In genomic region chr5:95644351-95645042, GRCh38 we compare ENCODE assay signal across 8 cellular contexts. TPM values are rescaled to one million over a fixed set of nuclear protein-coding genes. Genes with fewer than 3 reads are reported as not detected.
A peak's percentile ranks its signal among the peaks of the same experiment; 100 is the strongest.
DNase-seq lines count a peak whose midpoint lies in the region; ATAC-seq and TF ChIP-seq lines count a peak whose summit lies in the region.

No MANE protein-coding gene starts in this region.

- no peak overlapping the region for H3K27ac ChIP-seq in neural progenitor cell

- no peaks in the 10 kb centered on the region for H3K36me3 ChIP-seq in neural progenitor cell

- no peak overlapping the region for H3K9ac ChIP-seq in neural progenitor cell

- no peak overlapping the region for H3K4me3 ChIP-seq in epithelial cell of esophagus (ENCODE audit: low read length)
- no peak overlapping the region for H3K4me3 ChIP-seq in neural progenitor cell

- peak overlapping the region; percentile 56 for H2AFZ ChIP-seq in neural progenitor cell (replicated peaks)

- peak; percentile 80 for TF ChIP-seq CTCF in epithelial cell of esophagus (IDR thresholded peaks at IDR 0.05; ENCODE audit: insufficient read depth, low read depth, low read length, missing control alignments)
- TF ChIP-seq CTCF in neural progenitor cell (IDR thresholded peaks at IDR 0.05) = peak; percentile 78

- peaks cover under 1% of the 10 kb centered on the region for H3K36me3 Mint-ChIP-seq in activated CD4-positive, alpha-beta T cell treated with anti-CD3 and anti-CD28 coated beads, Interleukin-2, amount 10 ng/mL, durations not matched to agents 7 days and 5 days (ENCODE audit: low read depth)
- H3K36me3 Mint-ChIP-seq in neural progenitor cell = no peaks in the 10 kb centered on the region

- H3F3A ChIP-seq in neural progenitor cell (ENCODE audit: low read depth) = peaks cover 14% of the 10 kb centered on the region

- H3K4me1 Mint-ChIP-seq in activated CD4-positive, alpha-beta T cell treated with anti-CD3 and anti-CD28 coated beads, Interleukin-2, amount 10 ng/mL, durations not matched to agents 7 days and 5 days = peaks cover 47% of the 10 kb centered on the region
- no peaks in the 10 kb centered on the region for H3K4me1 Mint-ChIP-seq in neural progenitor cell

- H3K9me3 Mint-ChIP-seq in activated CD4-positive, alpha-beta T cell treated with anti-CD3 and anti-CD28 coated beads, Interleukin-2, amount 10 ng/mL, durations not matched to agents 7 days and 5 days = no peaks in the 10 kb centered on the region
- no peaks in the 10 kb centered on the region for H3K9me3 Mint-ChIP-seq in neural progenitor cell

- no peaks in the 10 kb centered on the region for H3K27me3 ChIP-seq in neural progenitor cell

- CTCF ChIA-PET in activated CD4-positive, alpha-beta T cell treated with anti-CD3 and anti-CD28 coated beads, Interleukin-2, amount 10 ng/mL, durations not matched to agents 7 days and 5 days (lab: Charles Lee) = interaction anchor here (1.0 to 2.4 kb wide), 8 partner anchors 9 to 317 kb away, joined by 3 to 12 read pairs (median 3); partner anchors contain the start of gene ELL2

- H4K20me1 ChIP-seq in neural progenitor cell (ENCODE audit: low read depth) = no peaks in the 10 kb centered on the region

- no peak overlapping the region for H3K4me3 Mint-ChIP-seq in activated CD4-positive, alpha-beta T cell treated with anti-CD3 and anti-CD28 coated beads, Interleukin-2, amount 10 ng/mL, durations not matched to agents 7 days and 5 days
- H3K4me3 Mint-ChIP-seq in neural progenitor cell = no peak overlapping the region

- no peaks in the 10 kb centered on the region for H3K79me2 ChIP-seq in neural progenitor cell (ENCODE audit: low read depth)

- DNase-seq in CD1c-positive myeloid dendritic cell (ENCODE audit: extremely low spot score) (peak; percentile 47), NCI-H345 (lab: John Stamatoyannopoulos, UW) (peak; percentile 58), epithelial cell of esophagus (ENCODE audit: low read depth) (peak; percentile 59), neural progenitor cell (ENCODE audit: low spot score) (peak; percentile 60), NCI-H1048 (lab: John Stamatoyannopoulos, UW) (no peak)
- DNase-seq in activated CD4-positive, alpha-beta T cell treated with anti-CD3 and anti-CD28 coated beads, Interleukin-2, amount 10 ng/mL, durations not matched to agents 7 days and 5 days = peak; percentile 62

- H3K4me1 ChIP-seq in neural progenitor cell = no peaks in the 10 kb centered on the region

- no peaks in the 10 kb centered on the region for H3K9me3 ChIP-seq in neural progenitor cell (ENCODE audit: low read depth)

- peak overlapping the region; percentile 63 for H3K27ac Mint-ChIP-seq in activated CD4-positive, alpha-beta T cell treated with anti-CD3 and anti-CD28 coated beads, Interleukin-2, amount 10 ng/mL, durations not matched to agents 7 days and 5 days
- no peak overlapping the region for H3K27ac Mint-ChIP-seq in neural progenitor cell

- ATAC-seq in GM18511 (IDR thresholded peaks at IDR 0.05; ENCODE audit: unreplicated experiment) = peak; percentile 40
- ATAC-seq in HG03045 (IDR thresholded peaks at IDR 0.05; ENCODE audit: unreplicated experiment) = peak; percentile 32

- no peaks in the 10 kb centered on the region for H3K27me3 Mint-ChIP-seq in activated CD4-positive, alpha-beta T cell treated with anti-CD3 and anti-CD28 coated beads, Interleukin-2, amount 10 ng/mL, durations not matched to agents 7 days and 5 days
- no peaks in the 10 kb centered on the region for H3K27me3 Mint-ChIP-seq in neural progenitor cell (ENCODE audit: insufficient read depth, low read depth)

- POLR2A ChIA-PET in activated CD4-positive, alpha-beta T cell treated with anti-CD3 and anti-CD28 coated beads, Interleukin-2, amount 10 ng/mL, durations not matched to agents 7 days and 5 days (lab: Charles Lee) = interaction anchor here (0.8 kb wide), 1 partner anchor 100 kb away, joined by 3 read pairs; no protein-coding TSS in a partner anchor

- no peak overlapping the region for H3K4me2 ChIP-seq in neural progenitor cell

RNA-seq across cellular contexts. Expression of gene RFESD, which starts 2.1 kb away (rescaled TPM):
- total RNA-seq in activated CD4-positive, alpha-beta T cell treated with anti-CD3 and anti-CD28 coated beads, Interleukin-2, amount 10 ng/mL, durations not matched to agents 7 days and 5 days = 1 to 10 TPM; 5.9 to 6.2 TPM
- total RNA-seq in neural progenitor cell (ENCODE audit: low replicate concordance) = 3.6 and 4.4 TPM in 2 replicates

RNA-seq across cellular contexts. Expression of gene GPR150, which starts 24.6 kb away (rescaled TPM):
- 1 to 10 TPM in 1 of 2 experiments, under 1 TPM in 1; 0.87 to 1.2 TPM for total RNA-seq in activated CD4-positive, alpha-beta T cell treated with anti-CD3 and anti-CD28 coated beads, Interleukin-2, amount 10 ng/mL, durations not matched to agents 7 days and 5 days
- 0.12 TPM in 1 of 2 replicates, not detected in the other for total RNA-seq in neural progenitor cell (ENCODE audit: low replicate concordance)

RNA-seq across cellular contexts. Expression of gene SPATA9, which starts 38.3 kb away (rescaled TPM):
- total RNA-seq in activated CD4-positive, alpha-beta T cell treated with anti-CD3 and anti-CD28 coated beads, Interleukin-2, amount 10 ng/mL, durations not matched to agents 7 days and 5 days = not detected
- total RNA-seq in neural progenitor cell (ENCODE audit: low replicate concordance) = not detected in 2 replicates
